In genomic region chr11:3638513-3638912, GRCh38 we compare ENCODE assay signal across 38 cellular contexts. TPM values are rescaled to one million over a fixed set of nuclear protein-coding genes. Genes with fewer than 3 reads are reported as not detected.
"Had no signal": no experiment of that assay in that cellular context is flagged by ENCODE, and none has a peak within 500 bp of the region (broad histone marks: within the 10 kb centered on the region; RNA-seq: fewer than 3 reads in every experiment).

No MANE protein-coding gene starts in this region.

- DNase-seq: activated B cell treated with CpG ODN at 0.5 μM for 24 hours; activated CD4-positive, alpha-beta memory T cell treated with anti-CD3 and anti-CD28 coated beads for 36 hours; activated CD4-positive, alpha-beta T cell treated with anti-CD3 and anti-CD28 coated beads for 4 hours; activated CD4-positive, alpha-beta T cell treated with anti-CD3 and anti-CD28 coated beads, Interleukin-2, amount 10 ng/mL, durations not matched to agents 24 days and 14 days; activated CD4-positive, alpha-beta T cell treated with anti-CD3 and anti-CD28 coated beads, Interleukin-2, amount 50 U/mL, for 1 hour; activated CD4-positive, alpha-beta T cell treated with anti-CD3 and anti-CD28 coated beads, Interleukin-2, amount 50 U/mL, for 4 hours; activated CD4-positive, CD25-positive, alpha-beta regulatory T cell treated with anti-CD3 and anti-CD28 coated beads, Interleukin-2, amount 50 U/mL, for 72 hours; activated CD8-positive, alpha-beta memory T cell treated with anti-CD3 and anti-CD28 coated beads, Interleukin-2, amount 50 U/mL, for 4 hours; activated CD8-positive, alpha-beta T cell treated with anti-CD3 and anti-CD28 coated beads for 36 hours; activated effector memory CD4-positive, alpha-beta T cell treated with anti-CD3 and anti-CD28 coated beads, Interleukin-2, amount 50 U/mL, for 16 hours; activated gamma-delta T cell treated with Interleukin-2 at 50 U/mL for 16 hours; activated naive CD4-positive, alpha-beta T cell; activated naive CD4-positive, alpha-beta T cell treated with anti-CD3 and anti-CD28 coated beads for 36 hours; activated naive CD4-positive, alpha-beta T cell treated with anti-CD3 and anti-CD28 coated beads, Interleukin-2, amount 50 U/mL, for 16 hours; activated naive CD8-positive, alpha-beta T cell treated with anti-CD3 and anti-CD28 coated beads for 36 hours; activated T-cell treated with anti-CD3 and anti-CD28 coated beads for 4 hours; activated T-cell treated with anti-CD3 and anti-CD28 coated beads, Interleukin-2, amount 50 U/mL, for 1 hour; activated T-cell treated with anti-CD3 and anti-CD28 coated beads, Interleukin-2, amount 50 U/mL, for 4 hours; activated T-cell treated with anti-CD3 and anti-CD28 coated beads, Interleukin-2, amount 50 U/mL, for 72 hours; adrenal gland; amniotic stem cell; body of pancreas; brain microvascular endothelial cell; central memory CD4-positive, alpha-beta T cell; T-helper 1 cell; T-helper 2 cell; T-helper 9 cell had no signal

- H3K4me1 ChIP-seq: breast epithelium had no signal

- H3K4me3 ChIP-seq: adrenal gland, body of pancreas, breast epithelium had no signal

- H3K27me3 Mint-ChIP-seq: activated CD4-positive, alpha-beta memory T cell treated with anti-CD3 and anti-CD28 coated beads for 36 hours had no signal

- H3K27me3 ChIP-seq: adrenal gland, body of pancreas, brain microvascular endothelial cell, breast epithelium had no signal

- H3K36me3 Mint-ChIP-seq: activated CD4-positive, alpha-beta memory T cell treated with anti-CD3 and anti-CD28 coated beads for 36 hours; activated naive CD4-positive, alpha-beta T cell treated with anti-CD3 and anti-CD28 coated beads, Interleukin-2, amount 50 U/mL, for 72 hours; activated naive CD8-positive, alpha-beta T cell treated with anti-CD3 and anti-CD28 coated beads for 36 hours had no signal

- H3K36me3 ChIP-seq: adrenal gland, brain microvascular endothelial cell, breast epithelium had no signal

- H3K9me3 ChIP-seq: adrenal gland, body of pancreas, breast epithelium had no signal

- H3K4me3 Mint-ChIP-seq: activated B cell treated with CpG ODN at 0.5 μM for 24 hours; activated CD4-positive, alpha-beta memory T cell treated with anti-CD3 and anti-CD28 coated beads for 36 hours; activated CD4-positive, alpha-beta T cell treated with anti-CD3 and anti-CD28 coated beads, Interleukin-2, amount 10 ng/mL, durations not matched to agents 24 days and 14 days; activated CD8-positive, alpha-beta T cell treated with anti-CD3 and anti-CD28 coated beads for 36 hours; activated naive CD4-positive, alpha-beta T cell treated with anti-CD3 and anti-CD28 coated beads for 36 hours; activated naive CD8-positive, alpha-beta T cell treated with anti-CD3 and anti-CD28 coated beads for 36 hours; activated T-cell treated with anti-CD3 and anti-CD28 coated beads, Interleukin-2, amount 50 U/mL, for 4 hours; activated T-cell treated with anti-CD3 and anti-CD28 coated beads, Interleukin-2, amount 50 U/mL, for 72 hours; activated T-helper 1 cell treated with anti-CD3 and anti-CD28 coated beads, Interleukin-12 subunit alpha, Interleukin-12 subunit beta, Interleukin-2, Interleukin-4 antibody, amounts not matched to agents 30 ng/mL and 10 ng/mL and 1 ng/mL, durations not matched to agents 14 hours and 24 hours and 36 hours; activated T-helper 17 cell treated with anti-CD3 and anti-CD28 coated beads, Interleukin-2, amount 50 U/mL, for 72 hours; T-helper 1 cell treated with Interleukin-12 subunit alpha and Interleukin-12 subunit beta and Interleukin-4 antibody, amounts not matched to agents 30 μg/mL and 1 μg/mL, for 36 hours; T-helper 2 cell treated with Interferon-gamma antibody and Interleukin-4, amounts not matched to agents 5 μg/mL and 100 μg/mL, for 36 hours had no signal

- H3K4me1 Mint-ChIP-seq: activated T-helper 17 cell treated with anti-CD3 and anti-CD28 coated beads, Interleukin-2, amount 50 U/mL, for 72 hours had no signal

- H3K27ac ChIP-seq: adrenal gland, body of pancreas, brain microvascular endothelial cell, breast epithelium, VCaP had no signal

- H3K27ac Mint-ChIP-seq: activated B cell treated with CpG ODN at 0.5 μM for 24 hours; activated CD4-positive, alpha-beta memory T cell treated with anti-CD3 and anti-CD28 coated beads for 36 hours; activated CD4-positive, alpha-beta T cell treated with anti-CD3 and anti-CD28 coated beads, Interleukin-2, amount 10 ng/mL, durations not matched to agents 24 days and 14 days; activated CD8-positive, alpha-beta T cell treated with anti-CD3 and anti-CD28 coated beads for 36 hours; activated naive CD4-positive, alpha-beta T cell treated with anti-CD3 and anti-CD28 coated beads for 36 hours; activated naive CD8-positive, alpha-beta T cell treated with anti-CD3 and anti-CD28 coated beads for 36 hours; activated T-cell treated with anti-CD3 and anti-CD28 coated beads, Interleukin-2, amount 50 U/mL, for 72 hours; activated T-helper 1 cell treated with anti-CD3 and anti-CD28 coated beads, Interleukin-12 subunit alpha, Interleukin-12 subunit beta, Interleukin-2, Interleukin-4 antibody, amounts not matched to agents 30 ng/mL and 10 ng/mL and 1 ng/mL, durations not matched to agents 14 hours and 24 hours and 36 hours; activated T-helper 17 cell treated with anti-CD3 and anti-CD28 coated beads, Interleukin-2, amount 50 U/mL, for 72 hours; T-helper 1 cell treated with Interleukin-12 subunit alpha and Interleukin-12 subunit beta and Interleukin-4 antibody, amounts not matched to agents 30 μg/mL and 1 μg/mL, for 36 hours; T-helper 2 cell treated with Interferon-gamma antibody and Interleukin-4, amounts not matched to agents 5 μg/mL and 100 μg/mL, for 36 hours had no signal

- H3K9me3 Mint-ChIP-seq: activated B cell treated with CpG ODN at 0.5 μM for 24 hours; activated CD4-positive, alpha-beta memory T cell treated with anti-CD3 and anti-CD28 coated beads for 36 hours; activated CD4-positive, alpha-beta T cell treated with anti-CD3 and anti-CD28 coated beads, Interleukin-2, amount 10 ng/mL, durations not matched to agents 24 days and 14 days; activated CD8-positive, alpha-beta T cell treated with anti-CD3 and anti-CD28 coated beads for 36 hours; activated naive CD4-positive, alpha-beta T cell treated with anti-CD3 and anti-CD28 coated beads for 36 hours; activated naive CD4-positive, alpha-beta T cell treated with anti-CD3 and anti-CD28 coated beads, Interleukin-2, amount 50 U/mL, for 72 hours; activated naive CD8-positive, alpha-beta T cell treated with anti-CD3 and anti-CD28 coated beads for 36 hours; activated T-cell treated with anti-CD3 and anti-CD28 coated beads, Interleukin-2, amount 50 U/mL, for 4 hours; activated T-cell treated with anti-CD3 and anti-CD28 coated beads, Interleukin-2, amount 50 U/mL, for 72 hours; activated T-helper 1 cell treated with anti-CD3 and anti-CD28 coated beads, Interleukin-12 subunit alpha, Interleukin-12 subunit beta, Interleukin-2, Interleukin-4 antibody, amounts not matched to agents 30 ng/mL and 10 ng/mL and 1 ng/mL, durations not matched to agents 14 hours and 24 hours and 36 hours; activated T-helper 17 cell treated with anti-CD3 and anti-CD28 coated beads, Interleukin-2, amount 50 U/mL, for 72 hours; T-helper 1 cell treated with Interleukin-12 subunit alpha and Interleukin-12 subunit beta and Interleukin-4 antibody, amounts not matched to agents 30 μg/mL and 1 μg/mL, for 36 hours; T-helper 2 cell treated with Interferon-gamma antibody and Interleukin-4, amounts not matched to agents 5 μg/mL and 100 μg/mL, for 36 hours had no signal

- ATAC-seq: activated CD8-positive, alpha-beta T cell treated with anti-CD3 and anti-CD28 coated beads for 36 hours; activated naive CD4-positive, alpha-beta T cell treated with anti-CD3 and anti-CD28 coated beads, Interleukin-2, amount 50 U/mL, for 72 hours; activated T-cell treated with anti-CD3 and anti-CD28 coated beads, Interleukin-2, amount 50 U/mL, for 4 hours; activated T-cell treated with anti-CD3 and anti-CD28 coated beads, Interleukin-2, amount 50 U/mL, for 72 hours; activated T-helper 17 cell treated with anti-CD3 and anti-CD28 coated beads, Interleukin-2, amount 50 U/mL, for 72 hours; body of pancreas had no signal

RNA-seq across cellular contexts. Expression of gene ART5, which starts 3.3 kb away (rescaled TPM):
- total RNA-seq: activated B cell treated with CpG ODN at 0.5 μM for 24 hours; activated CD4-positive, alpha-beta memory T cell treated with anti-CD3 and anti-CD28 coated beads for 36 hours; activated CD4-positive, alpha-beta T cell treated with anti-CD3 and anti-CD28 coated beads, Interleukin-2, amount 10 ng/mL, durations not matched to agents 24 days and 14 days; activated CD8-positive, alpha-beta memory T cell treated with anti-CD3 and anti-CD28 coated beads for 36 hours; activated CD8-positive, alpha-beta T cell treated with anti-CD3 and anti-CD28 coated beads for 36 hours; activated naive CD4-positive, alpha-beta T cell treated with anti-CD3 and anti-CD28 coated beads for 36 hours; activated naive CD4-positive, alpha-beta T cell treated with anti-CD3 and anti-CD28 coated beads, Interleukin-2, amount 50 U/mL, for 72 hours; activated naive CD8-positive, alpha-beta T cell treated with anti-CD3 and anti-CD28 coated beads for 36 hours; activated T-cell treated with anti-CD3 and anti-CD28 coated beads, Interleukin-2, amount 50 U/mL, for 4 hours; activated T-cell treated with anti-CD3 and anti-CD28 coated beads, Interleukin-2, amount 50 U/mL, for 72 hours; activated T-helper 1 cell treated with anti-CD3 and anti-CD28 coated beads, Interleukin-12 subunit alpha, Interleukin-12 subunit beta, Interleukin-2, Interleukin-4 antibody, amounts not matched to agents 30 ng/mL and 10 ng/mL and 1 ng/mL, durations not matched to agents 14 hours and 24 hours and 36 hours; activated T-helper 17 cell treated with anti-CD3 and anti-CD28 coated beads, Interleukin-2, amount 50 U/mL, for 72 hours; aorta; body of pancreas; cerebellum had no signal

RNA-seq across cellular contexts. Expression of gene ART1, which starts 6.4 kb away (rescaled TPM):
- total RNA-seq: activated B cell treated with CpG ODN at 0.5 μM for 24 hours; activated CD4-positive, alpha-beta memory T cell treated with anti-CD3 and anti-CD28 coated beads for 36 hours; activated CD4-positive, alpha-beta T cell treated with anti-CD3 and anti-CD28 coated beads, Interleukin-2, amount 10 ng/mL, durations not matched to agents 24 days and 14 days; activated CD8-positive, alpha-beta memory T cell treated with anti-CD3 and anti-CD28 coated beads for 36 hours; activated CD8-positive, alpha-beta T cell treated with anti-CD3 and anti-CD28 coated beads for 36 hours; activated naive CD4-positive, alpha-beta T cell treated with anti-CD3 and anti-CD28 coated beads for 36 hours; activated naive CD4-positive, alpha-beta T cell treated with anti-CD3 and anti-CD28 coated beads, Interleukin-2, amount 50 U/mL, for 72 hours; activated naive CD8-positive, alpha-beta T cell treated with anti-CD3 and anti-CD28 coated beads for 36 hours; activated T-cell treated with anti-CD3 and anti-CD28 coated beads, Interleukin-2, amount 50 U/mL, for 4 hours; activated T-cell treated with anti-CD3 and anti-CD28 coated beads, Interleukin-2, amount 50 U/mL, for 72 hours; activated T-helper 1 cell treated with anti-CD3 and anti-CD28 coated beads, Interleukin-12 subunit alpha, Interleukin-12 subunit beta, Interleukin-2, Interleukin-4 antibody, amounts not matched to agents 30 ng/mL and 10 ng/mL and 1 ng/mL, durations not matched to agents 14 hours and 24 hours and 36 hours; activated T-helper 17 cell treated with anti-CD3 and anti-CD28 coated beads, Interleukin-2, amount 50 U/mL, for 72 hours; aorta; astrocyte; body of pancreas; breast epithelium; cerebellum had no signal
